ENCODE assay signal across 8 cellular contexts in the genomic region with DNA sequence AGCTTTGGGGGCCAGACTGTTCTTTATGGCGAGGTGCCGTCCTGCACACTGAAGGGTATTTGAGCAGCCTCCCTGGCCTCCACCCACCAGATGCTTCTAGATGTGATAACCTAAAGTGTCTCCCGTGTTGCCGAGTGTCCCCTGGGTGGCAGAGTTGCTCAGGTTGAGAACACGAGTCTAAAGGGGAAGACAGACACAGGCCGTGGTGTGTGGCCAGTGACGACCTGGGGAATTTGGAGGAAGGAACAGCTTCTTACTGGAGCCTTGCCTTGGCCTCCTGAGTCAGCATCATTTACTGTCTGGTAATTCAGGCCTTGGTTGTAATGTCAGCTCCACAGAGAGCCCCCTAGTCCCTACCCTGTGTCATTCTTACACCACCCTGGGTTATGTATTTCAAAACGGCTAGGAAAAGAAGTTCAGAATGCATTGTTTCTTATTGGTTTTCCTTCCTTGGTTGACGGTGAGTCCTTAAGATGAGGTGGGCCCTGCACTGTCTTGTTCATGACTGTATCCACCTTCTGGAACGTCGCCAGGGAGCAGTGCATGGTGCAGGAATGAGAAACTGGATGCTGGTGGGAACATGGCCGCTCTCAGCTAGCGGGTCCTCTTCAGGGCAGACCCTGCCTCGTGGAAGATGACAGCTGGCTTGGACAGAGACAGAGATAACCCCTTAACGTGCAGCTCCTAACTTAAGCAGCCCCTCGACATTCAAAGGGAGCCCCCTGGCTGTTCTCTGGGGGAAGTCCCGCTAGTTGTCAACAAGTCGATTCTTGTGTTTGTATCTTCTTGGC. TPM values are rescaled to one million over a fixed set of nuclear protein-coding genes. Genes with fewer than 3 reads are reported as not detected.
DNase-seq lines count a peak whose midpoint lies in the region; FAIRE-seq and TF ChIP-seq lines count a peak whose summit lies in the region.

No MANE protein-coding gene starts in this region.

- TF ChIP-seq CTCF in choroid plexus epithelial cell (conservative IDR thresholded peaks at IDR 0.05; ENCODE audit: low read depth, low read length) = peak; percentile 49
- no peak for TF ChIP-seq CTCF in neutrophil (IDR thresholded peaks at IDR 0.05)
- no peak for TF ChIP-seq CTCF in endothelial cell (IDR thresholded peaks at IDR 0.05; ENCODE audit: unreplicated experiment)

- no peaks in the 10 kb centered on the region for H3K9me3 ChIP-seq in neutrophil

- H3K4me1 ChIP-seq in neutrophil (ENCODE audit: control insufficient read depth in 1 of 2, insufficient read depth in 1 of 2, low read depth in 1 of 2, low read length in 1 of 2) = peaks cover 9 to 17% of the 10 kb centered on the region in 2 experiments

- no peak overlapping the region for H3K4me3 Mint-ChIP-seq in activated T-helper 1 cell treated with anti-CD3 and anti-CD28 coated beads, Interleukin-12 subunit alpha, Interleukin-12 subunit beta, Interleukin-2, Interleukin-4 antibody, amounts not matched to agents 30 ng/mL and 10 ng/mL and 1 ng/mL, durations not matched to agents 14 hours and 24 hours and 36 hours
- H3K4me3 Mint-ChIP-seq in endothelial cell (ENCODE audit: unreplicated experiment) = no peak overlapping the region

- H3K36me3 ChIP-seq in neutrophil = peaks cover 95% of the 10 kb centered on the region

- H3K27me3 Mint-ChIP-seq in activated T-helper 1 cell treated with anti-CD3 and anti-CD28 coated beads, Interleukin-12 subunit alpha, Interleukin-12 subunit beta, Interleukin-2, Interleukin-4 antibody, amounts not matched to agents 30 ng/mL and 10 ng/mL and 1 ng/mL, durations not matched to agents 14 hours and 24 hours and 36 hours (ENCODE audit: insufficient read depth) = no peaks in the 10 kb centered on the region
- H3K27me3 Mint-ChIP-seq in endothelial cell (ENCODE audit: unreplicated experiment) = no peaks in the 10 kb centered on the region

- H3K27ac ChIP-seq in neutrophil = peak overlapping the region; percentile 65

- DNase-seq in GM12891 (ENCODE audit: insufficient read length, low spot score) (no peak), M059J (ENCODE audit: low read depth) (peak; percentile 12), choroid plexus epithelial cell (ENCODE audit: low read depth) (peak; percentile 61), endothelial cell (ENCODE audit: low spot score) (no peak)
- no peak for DNase-seq in activated T-helper 1 cell treated with anti-CD3 and anti-CD28 coated beads, Interleukin-12 subunit alpha, Interleukin-12 subunit beta, Interleukin-2, Interleukin-4 antibody, amounts not matched to agents 30 ng/mL and 10 ng/mL and 1 ng/mL, durations not matched to agents 14 hours and 24 hours and 36 hours (ENCODE audit: low spot score)
- no peak for DNase-seq in stimulated activated CD4-positive, alpha-beta T cell treated with anti-CD3 and anti-CD28 coated beads, Interleukin-1b, Interleukin-23, amount 100 ng/mL, for 48 hours
- no peak for DNase-seq in activated effector memory CD4-positive, alpha-beta T cell treated with Interleukin-2 at 50 U/mL for 16 hours

- peaks cover 31% of the 10 kb centered on the region for H3K36me3 Mint-ChIP-seq in activated T-helper 1 cell treated with anti-CD3 and anti-CD28 coated beads, Interleukin-12 subunit alpha, Interleukin-12 subunit beta, Interleukin-2, Interleukin-4 antibody, amounts not matched to agents 30 ng/mL and 10 ng/mL and 1 ng/mL, durations not matched to agents 14 hours and 24 hours and 36 hours (ENCODE audit: low read depth)
- H3K36me3 Mint-ChIP-seq in endothelial cell (ENCODE audit: low read depth, unreplicated experiment) = peaks cover 45% of the 10 kb centered on the region

- H3K27me3 ChIP-seq in neutrophil = no peaks in the 10 kb centered on the region

- H3K4me1 Mint-ChIP-seq in activated T-helper 1 cell treated with anti-CD3 and anti-CD28 coated beads, Interleukin-12 subunit alpha, Interleukin-12 subunit beta, Interleukin-2, Interleukin-4 antibody, amounts not matched to agents 30 ng/mL and 10 ng/mL and 1 ng/mL, durations not matched to agents 14 hours and 24 hours and 36 hours (ENCODE audit: low read depth) = peaks cover 12% of the 10 kb centered on the region
- peaks cover 5% of the 10 kb centered on the region for H3K4me1 Mint-ChIP-seq in endothelial cell (ENCODE audit: unreplicated experiment)

- TF ChIP-seq POLR2A in GM12891 (IDR thresholded peaks at IDR 0.05; ENCODE audit: low read depth, low read length) = no peak

- no peak overlapping the region for H3K4me3 ChIP-seq in choroid plexus epithelial cell (ENCODE audit: low read depth, low read length)
- no peak overlapping the region for H3K4me3 ChIP-seq in neutrophil (ENCODE audit: low read depth in 1 of 2, low read length in 1 of 2)

- FAIRE-seq in GM12891 (lab: Jason Lieb, UNC) = peak; percentile 74

- H3K27ac Mint-ChIP-seq in activated T-helper 1 cell treated with anti-CD3 and anti-CD28 coated beads, Interleukin-12 subunit alpha, Interleukin-12 subunit beta, Interleukin-2, Interleukin-4 antibody, amounts not matched to agents 30 ng/mL and 10 ng/mL and 1 ng/mL, durations not matched to agents 14 hours and 24 hours and 36 hours = no peak overlapping the region
- H3K27ac Mint-ChIP-seq in endothelial cell (ENCODE audit: unreplicated experiment) = no peak overlapping the region

- intact Hi-C loops in activated T-helper 1 cell treated with anti-CD3 and anti-CD28 coated beads, Interleukin-12 subunit alpha, Interleukin-12 subunit beta, Interleukin-2, Interleukin-4 antibody, amounts not matched to agents 30 ng/mL and 10 ng/mL and 1 ng/mL, durations not matched to agents 14 hours and 24 hours and 36 hours (cut with micrococcal nuclease) = no loop called here

- no peaks in the 10 kb centered on the region for H3K9me3 Mint-ChIP-seq in activated T-helper 1 cell treated with anti-CD3 and anti-CD28 coated beads, Interleukin-12 subunit alpha, Interleukin-12 subunit beta, Interleukin-2, Interleukin-4 antibody, amounts not matched to agents 30 ng/mL and 10 ng/mL and 1 ng/mL, durations not matched to agents 14 hours and 24 hours and 36 hours
- H3K9me3 Mint-ChIP-seq in endothelial cell (ENCODE audit: unreplicated experiment) = no peaks in the 10 kb centered on the region

TF ChIP-seq in GM12891, 5 proteins besides CTCF, POLR2A, EP300 and RAD21:
- no peak for TF ChIP-seq PAX5 (IDR thresholded peaks at IDR 0.05; ENCODE audit: insufficient read depth, low read length, severe bottlenecking)
- TF ChIP-seq POU2F2 (IDR thresholded peaks at IDR 0.05; ENCODE audit: low read depth, low read length) = no peak
- no peak for TF ChIP-seq TAF1 (IDR thresholded peaks at IDR 0.05; ENCODE audit: low read depth, low read length)
- TF ChIP-seq POLR2AphosphoS5 (IDR thresholded peaks at IDR 0.05; ENCODE audit: low read depth, low read length) = no peak
- no peak for TF ChIP-seq SPI1 (IDR thresholded peaks at IDR 0.05; ENCODE audit: low read depth, low read length)

RNA-seq across cellular contexts. Expression of a gene that starts 7.1 kb away (rescaled TPM):
- 18.9 TPM for polyA plus RNA-seq in GM12891 (2012; ENCODE audit: low read depth, missing spikeins)
- total RNA-seq in M059J (2014; rRNA removed; shearing (Covaris generic)) = 10.1 and 14.5 TPM in 2 replicates
- 44.6 and 45.1 TPM in 2 replicates for total RNA-seq in activated T-helper 1 cell treated with anti-CD3 and anti-CD28 coated beads, Interleukin-12 subunit alpha, Interleukin-12 subunit beta, Interleukin-2, Interleukin-4 antibody, amounts not matched to agents 30 ng/mL and 10 ng/mL and 1 ng/mL, durations not matched to agents 14 hours and 24 hours and 36 hours
- 84.8 TPM for total RNA-seq in endothelial cell (ENCODE audit: unreplicated experiment)

RNA-seq across cellular contexts. Expression of a gene that starts 52.5 kb away (rescaled TPM):
- 0.21 TPM for polyA plus RNA-seq in GM12891 (2012; ENCODE audit: low read depth, missing spikeins)
- not detected in 2 replicates for total RNA-seq in M059J (2014; rRNA removed; shearing (Covaris generic))
- not detected in 2 replicates for total RNA-seq in activated T-helper 1 cell treated with anti-CD3 and anti-CD28 coated beads, Interleukin-12 subunit alpha, Interleukin-12 subunit beta, Interleukin-2, Interleukin-4 antibody, amounts not matched to agents 30 ng/mL and 10 ng/mL and 1 ng/mL, durations not matched to agents 14 hours and 24 hours and 36 hours
- 0.92 TPM for total RNA-seq in endothelial cell (ENCODE audit: unreplicated experiment)

Comparison
In these comparisons a context has a peak if more than half of its experiments do, and no peak if none do; other contexts are left out.
1. DNase-seq: peak in M059J (single experiment) and choroid plexus epithelial cell (single experiment); none in GM12891 (single experiment), activated T-helper 1 cell treated with anti-CD3 and anti-CD28 coated beads, Interleukin-12 subunit alpha, Interleukin-12 subunit beta, Interleukin-2, Interleukin-4 antibody, amounts not matched to agents 30 ng/mL and 10 ng/mL and 1 ng/mL, durations not matched to agents 14 hours and 24 hours and 36 hours (single experiment), stimulated activated CD4-positive, alpha-beta T cell treated with anti-CD3 and anti-CD28 coated beads, Interleukin-1b, Interleukin-23, amount 100 ng/mL, for 48 hours (single experiment), activated effector memory CD4-positive, alpha-beta T cell treated with Interleukin-2 at 50 U/mL for 16 hours (single experiment) and endothelial cell (single experiment).